1 cellular context compared by ENCODE assay signal in genomic region chr10:4978870-4979269, GRCh38.
TF ChIP-seq lines count a peak whose summit lies in the region.

No MANE protein-coding gene starts in this region.

TF ChIP-seq in HepG2, 621 proteins besides CTCF, POLR2A, EP300 and RAD21 (continued from another document):
- TF ChIP-seq HIC2 (CRISPR knock-in tag; IDR thresholded peaks at IDR 0.05; ENCODE audit: low read depth) (no peak), RFX1 (IDR thresholded peaks at IDR 0.05) (no peak), ZNF414 (CRISPR knock-in tag; IDR thresholded peaks at IDR 0.05) (no peak), SCMH1 (CRISPR knock-in tag; IDR thresholded peaks at IDR 0.05; ENCODE audit: borderline replicate concordance) (no peak), YEATS2 (CRISPR knock-in tag; IDR thresholded peaks at IDR 0.05; ENCODE audit: borderline replicate concordance) (no peak), MYNN (CRISPR knock-in tag; IDR thresholded peaks at IDR 0.05; ENCODE audit: low read depth) (no peak), RBM22 (optimal IDR thresholded peaks at IDR 0.05; ENCODE audit: low read length) (peak; percentile 87), HES4 (CRISPR knock-in tag; IDR thresholded peaks at IDR 0.05; ENCODE audit: borderline replicate concordance) (no peak), JUNB (CRISPR knock-in tag; IDR thresholded peaks at IDR 0.05; ENCODE audit: borderline replicate concordance) (no peak), RAD51 (IDR thresholded peaks at IDR 0.05; ENCODE audit: borderline replicate concordance) (no peak), YY1 (IDR thresholded peaks at IDR 0.05; ENCODE audit: insufficient read depth, insufficient replicate concordance, low read depth, low read length) (no peak)
- TF ChIP-seq, protein P1, sequence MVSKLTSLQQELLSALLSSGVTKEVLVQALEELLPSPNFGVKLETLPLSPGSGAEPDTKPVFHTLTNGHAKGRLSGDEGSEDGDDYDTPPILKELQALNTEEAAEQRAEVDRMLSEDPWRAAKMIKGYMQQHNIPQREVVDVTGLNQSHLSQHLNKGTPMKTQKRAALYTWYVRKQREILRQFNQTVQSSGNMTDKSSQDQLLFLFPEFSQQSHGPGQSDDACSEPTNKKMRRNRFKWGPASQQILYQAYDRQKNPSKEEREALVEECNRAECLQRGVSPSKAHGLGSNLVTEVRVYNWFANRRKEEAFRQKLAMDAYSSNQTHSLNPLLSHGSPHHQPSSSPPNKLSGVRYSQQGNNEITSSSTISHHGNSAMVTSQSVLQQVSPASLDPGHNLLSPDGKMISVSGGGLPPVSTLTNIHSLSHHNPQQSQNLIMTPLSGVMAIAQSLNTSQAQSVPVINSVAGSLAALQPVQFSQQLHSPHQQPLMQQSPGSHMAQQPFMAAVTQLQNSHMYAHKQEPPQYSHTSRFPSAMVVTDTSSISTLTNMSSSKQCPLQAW (CRISPR knock-in tag; IDR thresholded peaks at IDR 0.05), result no peak
